8 cellular contexts compared by ENCODE assay signal in genomic region chr16:71894921-71895678, GRCh38. TPM values are rescaled to one million over a fixed set of nuclear protein-coding genes. Genes with fewer than 3 reads are reported as not detected.
DNase-seq lines count a peak whose midpoint lies in the region; ATAC-seq and TF ChIP-seq lines count a peak whose summit lies in the region.

TSS of gene IST1 (plus strand) at chr16:71895531. CDS start at chr16:71915641, 20,110 bp downstream.

- ATAC-seq in GM21390 (IDR thresholded peaks at IDR 0.05; ENCODE audit: unreplicated experiment), result peak; percentile 76

- H3K27me3 Mint-ChIP-seq in Calu3 (ENCODE audit: unreplicated experiment) (no peaks in the 10 kb centered on the region), endothelial cell (ENCODE audit: unreplicated experiment) (peaks cover 12% of the 10 kb centered on the region)

- H3K9me3 ChIP-seq in HUES48 (ENCODE audit: control insufficient read depth, insufficient read depth, low read length), result no peaks in the 10 kb centered on the region
- no peaks in the 10 kb centered on the region for H3K9me3 ChIP-seq in OCI-LY1 (ENCODE audit: low read length)

- H3K36me3 ChIP-seq in HUES48 (ENCODE audit: control insufficient read depth, insufficient read depth, low read length) (peaks cover 6% of the 10 kb centered on the region), OCI-LY1 (ENCODE audit: insufficient read depth, low read length) (peaks cover 8% of the 10 kb centered on the region; the same call in 1 of the 2 replicates)

- H3K27ac ChIP-seq in HUES48 (ENCODE audit: low read depth, low read length), result peak within 1 kb of the TSS; percentile 95
- H3K27ac ChIP-seq in OCI-LY1 (ENCODE audit: low read depth, low read length, poor library complexity, severe bottlenecking), result peak within 1 kb of the TSS; percentile 78

- H3K4me1 ChIP-seq in HUES48 (ENCODE audit: control insufficient read depth, insufficient read depth, low read length) (no peaks in the 10 kb centered on the region), OCI-LY1 (ENCODE audit: insufficient read depth, low read length, severe bottlenecking) (peaks cover 46% of the 10 kb centered on the region)

- DNase-seq in Calu3 (peak; percentile 99), endothelial cell (ENCODE audit: low spot score) (peak; percentile 97), middle frontal gyrus (ENCODE audit: extremely low spot score, low spot score) (peak; percentile 97)
- peak; percentile 97 for DNase-seq in activated CD8-positive, alpha-beta memory T cell treated with anti-CD3 and anti-CD28 coated beads, Interleukin-2, amount 50 U/mL, for 48 hours
- peak; percentile 98 for DNase-seq in stimulated activated CD8-positive, alpha-beta memory T cell treated with anti-CD3 and anti-CD28 coated beads, Interleukin-2, amount 100 ng/mL, for 48 hours (ENCODE audit: low read depth in 2 of 2)

- intact Hi-C loops in Calu3 (cut with micrococcal nuclease; ENCODE audit: unreplicated experiment), result loop anchor here (2.0 to 10.0 kb wide), 3 partner anchors 32 to 90 kb away; partner anchors contain the start of gene AP1G1

- peaks cover 12% of the 10 kb centered on the region for H3K4me1 Mint-ChIP-seq in Calu3 (ENCODE audit: low read depth, unreplicated experiment)
- H3K4me1 Mint-ChIP-seq in endothelial cell (ENCODE audit: unreplicated experiment), result peaks cover 6% of the 10 kb centered on the region

- peak within 1 kb of the TSS; percentile 92 for H3K4me2 ChIP-seq in OCI-LY1 (ENCODE audit: low read length)

- H3K27ac Mint-ChIP-seq in Calu3 (ENCODE audit: unreplicated experiment) (peak within 1 kb of the TSS; percentile 85), endothelial cell (ENCODE audit: unreplicated experiment) (peak within 1 kb of the TSS; percentile 99)

- H3K4me3 ChIP-seq in HUES48 (ENCODE audit: low read depth, low read length) (peak within 1 kb of the TSS; percentile 96), OCI-LY1 (ENCODE audit: low read depth, low read length, poor library complexity, severe bottlenecking) (peak within 1 kb of the TSS; percentile 97)

- no TSS peak for BruUV-seq in Calu3 (replicated peaks; lab: Mats Ljungman, UMichigan)

- CTCF ChIA-PET in Calu3 (lab: Charles Lee), result interaction anchor here (0.8 to 2.5 kb wide), 5 partner anchors 11 to 87 kb away, joined by 3 to 15 read pairs (median 3); partner anchors contain the start of genes AP1G1 and ZNF821

- H4K20me1 ChIP-seq in OCI-LY1 (ENCODE audit: insufficient read depth, low read length), result no peaks in the 10 kb centered on the region

- no peaks in the 10 kb centered on the region for H3K9me3 Mint-ChIP-seq in Calu3 (ENCODE audit: low read depth, unreplicated experiment)
- H3K9me3 Mint-ChIP-seq in endothelial cell (ENCODE audit: unreplicated experiment), result no peaks in the 10 kb centered on the region

- H3K9me2 ChIP-seq in OCI-LY1 (ENCODE audit: low read depth, low read length), result no peaks in the 10 kb centered on the region

- no peaks in the 10 kb centered on the region for H3F3A ChIP-seq in OCI-LY1 (ENCODE audit: insufficient read depth, low read length)

- H3K4me3 Mint-ChIP-seq in Calu3 (ENCODE audit: low read depth, unreplicated experiment), result peak within 1 kb of the TSS; percentile 82
- peak within 1 kb of the TSS; percentile 99 for H3K4me3 Mint-ChIP-seq in endothelial cell (ENCODE audit: unreplicated experiment)

- peak within 1 kb of the TSS; percentile 93 for H3K9ac ChIP-seq in HUES48 (ENCODE audit: low read depth, low read length)
- peak within 1 kb of the TSS; percentile 98 for H3K9ac ChIP-seq in OCI-LY1 (ENCODE audit: low read length)

- TF ChIP-seq CTCF in Calu3 (IDR thresholded peaks at IDR 0.05; ENCODE audit: unreplicated experiment), result no peak
- TF ChIP-seq CTCF in OCI-LY1 (IDR thresholded peaks at IDR 0.05; ENCODE audit: low read length), result no peak
- no peak for TF ChIP-seq CTCF in endothelial cell (IDR thresholded peaks at IDR 0.05; ENCODE audit: unreplicated experiment)

- peaks cover 65% of the 10 kb centered on the region for H3K36me3 Mint-ChIP-seq in Calu3 (ENCODE audit: insufficient read depth, unreplicated experiment)
- H3K36me3 Mint-ChIP-seq in endothelial cell (ENCODE audit: low read depth, unreplicated experiment), result peaks cover 4% of the 10 kb centered on the region

- no peak within 1 kb of the TSS for H2AFZ ChIP-seq in OCI-LY1 (ENCODE audit: low read length)

- H3K79me2 ChIP-seq in OCI-LY1 (ENCODE audit: insufficient read depth, low read length), result peaks cover 46% of the 10 kb centered on the region

- H3K27me3 ChIP-seq in HUES48 (ENCODE audit: control insufficient read depth, insufficient read depth, low read length) (no peaks in the 10 kb centered on the region), OCI-LY1 (ENCODE audit: insufficient read depth, low read length) (no peaks in the 10 kb centered on the region)

RNA-seq across cellular contexts. Expression of gene IST1, which starts in this region (rescaled TPM):
- 252 and 269 TPM in 2 replicates for total RNA-seq in Calu3 (2022)
- 247 TPM for total RNA-seq in endothelial cell (ENCODE audit: unreplicated experiment)

Comparison
In these comparisons a context has a peak if more than half of its experiments do, and no peak if none do; other contexts are left out.
1. Peak in every context shown above with its lines: DNase-seq, ATAC-seq, H3K4me3 ChIP-seq and H3K27ac ChIP-seq.